ENCODE assay signal across 13 cellular contexts in the genomic region with DNA sequence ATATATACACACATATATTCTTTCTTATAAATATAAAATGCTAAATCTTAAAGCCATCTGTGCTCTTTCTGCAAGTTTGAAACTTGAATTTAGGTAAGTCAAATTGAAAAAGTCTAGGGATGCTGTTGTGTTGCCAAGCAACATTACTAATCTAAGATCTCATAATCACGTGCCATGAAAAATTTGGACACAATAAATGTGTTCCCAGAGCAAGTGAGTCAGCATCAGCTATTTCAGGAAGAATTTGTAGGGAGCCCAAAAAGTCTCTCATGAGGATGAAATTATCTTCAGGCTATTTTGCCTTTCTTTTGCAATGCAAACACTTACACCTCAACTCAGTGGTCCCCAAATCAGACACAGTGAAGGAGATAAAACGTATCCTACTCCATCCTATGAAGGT. TPM values are rescaled to one million over a fixed set of nuclear protein-coding genes. Genes with fewer than 3 reads are reported as not detected.
DNase-seq lines count a peak whose midpoint lies in the region; ATAC-seq, FAIRE-seq and TF ChIP-seq lines count a peak whose summit lies in the region.
"Had no signal": no experiment of that assay in that cellular context is flagged by ENCODE, and none has a peak within 500 bp of the region (broad histone marks: within the 10 kb centered on the region; RNA-seq: fewer than 3 reads in every experiment).

No MANE protein-coding gene starts in this region.

- no peak overlapping the region for H3K4me3 ChIP-seq in A549
- H3K4me3 ChIP-seq in coronary artery: no peak overlapping the region
- no peak overlapping the region for H3K4me3 ChIP-seq in SK-N-SH (ENCODE audit: low read depth in 2 of 2, low read length in 1 of 2)
- H3K4me3 ChIP-seq: cardiac muscle cell, lung, SJSA1, smooth muscle cell had no signal

- DNase-seq in A549 (ENCODE audit: low read depth in 1 of 2, low spot score in 1 of 2) (no peak), HS-5 (ENCODE audit: low read depth) (peak; percentile 53), coronary artery (ENCODE audit: low spot score) (no peak), lung microvascular endothelial cell (ENCODE audit: low read depth in 2 of 2) (peak; percentile 54 to 61), foreskin melanocyte (no peak), GM10266 (ENCODE audit: extremely low spot score) (no peak), SK-N-SH (no peak)
- DNase-seq: DMS 273 treated with DMSO at 0.1 percent for 48 hours had no signal

- CTCF ChIA-PET in A549 (lab: Yijun Ruan, JAX): no interaction called here
- CTCF ChIA-PET in SK-N-SH (lab: Yijun Ruan, JAX): no interaction called here

- 56% methylated on average over 2 of the region's 2 CpGs for WGBS in A549 (ENCODE audit: missing lambda C conversion rate)
- WGBS in SK-N-SH (ENCODE audit: low lambda C conversion rate): 2% methylated on average over 2 of the region's 2 CpGs

- TF ChIP-seq RAD21 in A549 (conservative IDR thresholded peaks at IDR 0.05 in 1 of 2, IDR thresholded peaks at IDR 0.05 in 1 of 2): no peak
- no peak for TF ChIP-seq RAD21 in SK-N-SH (IDR thresholded peaks at IDR 0.05; ENCODE audit: low read length)

- peaks cover 10% of the 10 kb centered on the region; the same call in 1 of the 2 replicates for H3K27me3 ChIP-seq in SK-N-SH (ENCODE audit: insufficient read depth)
- H3K27me3 ChIP-seq: cardiac muscle cell, SJSA1 had no signal

- H2AFZ ChIP-seq in SK-N-SH (ENCODE audit: low read depth): no peak overlapping the region

- POLR2A ChIA-PET in A549 (lab: Yijun Ruan, JAX): no interaction called here
- POLR2A ChIA-PET in SK-N-SH (lab: Yijun Ruan, JAX): no interaction called here

- H3K4me1 ChIP-seq in A549: peaks cover 42% of the 10 kb centered on the region
- H3K4me1 ChIP-seq in SK-N-SH (ENCODE audit: control insufficient read depth in 1 of 2, insufficient read depth in 2 of 2, low read depth in 1 of 2, low read length in 1 of 2): no peaks in the 10 kb centered on the region
- H3K4me1 ChIP-seq: SJSA1 had no signal

- peak overlapping the region; percentile 42 to 67; a peak in 5 of 6 replicates for H3K27ac ChIP-seq in A549
- peak overlapping the region; percentile 51 to 62 for H3K27ac ChIP-seq in coronary artery
- H3K27ac ChIP-seq in SK-N-SH (ENCODE audit: low read depth in 2 of 2, low read length in 1 of 2): no peak overlapping the region
- H3K27ac ChIP-seq: cardiac muscle cell, SJSA1 had no signal

- TF ChIP-seq POLR2A in A549 (IDR thresholded peaks at IDR 0.05; ENCODE audit: low read length): no peak

- H3K9me3 ChIP-seq in A549: no peaks in the 10 kb centered on the region
- no peaks in the 10 kb centered on the region for H3K9me3 ChIP-seq in SK-N-SH
- H3K9me3 ChIP-seq: SJSA1 had no signal

- TF ChIP-seq EP300 in A549 (IDR thresholded peaks at IDR 0.05): no peak
- no peak for TF ChIP-seq EP300 in SK-N-SH (IDR thresholded peaks at IDR 0.05; ENCODE audit: borderline replicate concordance in 1 of 2, low read depth in 1 of 2, low read length in 1 of 2)

- no peaks in the 10 kb centered on the region for H4K20me1 ChIP-seq in SK-N-SH (ENCODE audit: insufficient read depth)

- TF ChIP-seq CTCF in A549 (IDR thresholded peaks at IDR 0.05): no peak
- no peak for TF ChIP-seq CTCF in coronary artery (IDR thresholded peaks at IDR 0.05)
- TF ChIP-seq CTCF in GM10266 (IDR thresholded peaks at IDR 0.05; ENCODE audit: control insufficient read depth, insufficient read depth, low read depth, missing control alignments): no peak
- TF ChIP-seq CTCF in SK-N-SH (IDR thresholded peaks at IDR 0.05): no peak

- H3K9ac ChIP-seq in SK-N-SH: no peak overlapping the region

- ATAC-seq in A549 (peak in 1 of 2 experiments; percentile 8; a peak in 2 of 6 replicates), GM19351 (IDR thresholded peaks at IDR 0.05; ENCODE audit: unreplicated experiment) (no peak)

- no peaks in the 10 kb centered on the region for H3K79me2 ChIP-seq in SK-N-SH (ENCODE audit: insufficient read depth)

- FAIRE-seq in A549 (lab: Jason Lieb, UNC): no peak

- no peaks in the 10 kb centered on the region for H3K9me2 ChIP-seq in SK-N-SH

- H3K36me3 ChIP-seq in SK-N-SH (replicated peaks in 1 of 2; ENCODE audit: control insufficient read depth in 1 of 2, insufficient read depth in 2 of 2, low read length in 1 of 2): no peaks in the 10 kb centered on the region
- H3K36me3 ChIP-seq: cardiac muscle cell, SJSA1 had no signal

- H3K4me2 ChIP-seq in A549 (peak overlapping the region; percentile 8; the same call in 1 of the 3 replicates), SK-N-SH (no peak overlapping the region)
- H3K4me2 ChIP-seq: smooth muscle cell had no signal

- peaks cover 4% of the 10 kb centered on the region for H3F3A ChIP-seq in SK-N-SH (replicated peaks; ENCODE audit: insufficient read depth)

TF ChIP-seq in A549, 52 proteins besides CTCF, POLR2A, EP300 and RAD21:
- no peak for TF ChIP-seq FOSL2 (IDR thresholded peaks at IDR 0.05)
- 0 out of 2 replicates have a peak, but pooled peaks have one; percentile 28 for TF ChIP-seq FOSL2 (CRISPR knock-in tag; IDR thresholded peaks at IDR 0.05)
- TF ChIP-seq HOXB13 (CRISPR knock-in tag; IDR thresholded peaks at IDR 0.05; ENCODE audit: low read depth): no peak
- no peak for TF ChIP-seq KDM5A (IDR thresholded peaks at IDR 0.05)
- no peak for TF ChIP-seq HOXB5 (CRISPR knock-in tag; IDR thresholded peaks at IDR 0.05)

TF ChIP-seq in SK-N-SH, 30 proteins besides CTCF, POLR2A, EP300 and RAD21:
- TF ChIP-seq MXI1 (IDR thresholded peaks at IDR 0.05; ENCODE audit: low read depth, low read length) (no peak), TEAD4 (IDR thresholded peaks at IDR 0.05; ENCODE audit: borderline replicate concordance, insufficient read depth) (no peak), EZH2phosphoT487 (IDR thresholded peaks at IDR 0.05; ENCODE audit: borderline replicate concordance, low read depth) (no peak), IRF3 (IDR thresholded peaks at IDR 0.05; ENCODE audit: low read depth, low read length) (no peak), RFX5 (IDR thresholded peaks at IDR 0.05; ENCODE audit: low read length) (no peak), FOSL2 (IDR thresholded peaks at IDR 0.05; ENCODE audit: borderline replicate concordance, low read depth) (no peak), FOXJ3 (CRISPR knock-in tag; IDR thresholded peaks at IDR 0.05) (no peak), USF1 (IDR thresholded peaks at IDR 0.05; ENCODE audit: borderline replicate concordance, low read depth) (no peak)
- TF ChIP-seq, protein P1, sequence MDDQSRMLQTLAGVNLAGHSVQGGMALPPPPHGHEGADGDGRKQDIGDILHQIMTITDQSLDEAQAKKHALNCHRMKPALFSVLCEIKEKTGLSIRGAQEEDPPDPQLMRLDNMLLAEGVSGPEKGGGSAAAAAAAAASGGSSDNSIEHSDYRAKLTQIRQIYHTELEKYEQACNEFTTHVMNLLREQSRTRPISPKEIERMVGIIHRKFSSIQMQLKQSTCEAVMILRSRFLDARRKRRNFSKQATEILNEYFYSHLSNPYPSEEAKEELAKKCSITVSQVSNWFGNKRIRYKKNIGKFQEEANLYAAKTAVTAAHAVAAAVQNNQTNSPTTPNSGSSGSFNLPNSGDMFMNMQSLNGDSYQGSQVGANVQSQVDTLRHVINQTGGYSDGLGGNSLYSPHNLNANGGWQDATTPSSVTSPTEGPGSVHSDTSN (IDR thresholded peaks at IDR 0.05): no peak
- TF ChIP-seq, protein P2, sequence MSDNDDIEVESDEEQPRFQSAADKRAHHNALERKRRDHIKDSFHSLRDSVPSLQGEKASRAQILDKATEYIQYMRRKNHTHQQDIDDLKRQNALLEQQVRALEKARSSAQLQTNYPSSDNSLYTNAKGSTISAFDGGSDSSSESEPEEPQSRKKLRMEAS (IDR thresholded peaks at IDR 0.05; ENCODE audit: low read depth): no peak
TF ChIP-seq in SK-N-SH: peak in this region for 0.

RNA-seq across cellular contexts. Expression of gene ALDH1A1, which starts 58.5 kb away (rescaled TPM):
- polyA plus RNA-seq in A549 (2011; rRNA removed) (6,119 and 8,617 TPM in 2 replicates), A549 (2017; fragmentation: RNase III; extraction: RNeasy Plus Mini Kit Qiagen cat#74134 plus additional on column Dnase treatment) (9,362 to 9,987 TPM (median 9,373 TPM) in 3 replicates), SK-N-SH (2012; rRNA removed) (0.03 and 0.23 TPM in 2 replicates)
- polyA plus RNA-seq in A549 (2012; cell fraction: cytosol; rRNA removed): 2,623 and 3,095 TPM in 2 replicates
- 1,463 and 2,252 TPM in 2 replicates for polyA plus RNA-seq in A549 (2012; cell fraction: nucleus; rRNA removed)
- 2,553 and 2,631 TPM in 2 replicates for polyA minus RNA-seq in A549 (2011; rRNA and poly(A)+ RNA removed)
- 1,079 and 3,265 TPM in 2 replicates for total RNA-seq in lung microvascular endothelial cell
- 0.04 and 0.08 TPM in 2 replicates for polyA plus RNA-seq in SK-N-SH (2012; cell fraction: cytosol; rRNA removed)
- polyA plus RNA-seq in SK-N-SH (2012; cell fraction: nucleus; rRNA removed): not detected in 2 replicates
- total RNA-seq: SJSA1 had no signal

Comparison
In these comparisons a context has a peak if more than half of its experiments do, and no peak if none do; other contexts are left out.
1. DNase-seq: peak in HS-5 (single experiment) and lung microvascular endothelial cell (2 of 2); none in A549 (0 of 2), coronary artery (single experiment), foreskin melanocyte (single experiment), GM10266 (single experiment) and SK-N-SH (single experiment).
2. H3K27ac ChIP-seq: peak in A549 (2 of 2) and coronary artery (2 of 2); none in SK-N-SH (0 of 2).
3. RNA of gene ALDH1A1, which starts 58.5 kb away (polyA plus RNA-seq): 1,463 to 9,987 TPM in A549; 0.03 to 0.23 TPM in SK-N-SH; every median in the first group is over 1,000 times any median in the second.